In genomic region chr7:2066251-2066919, GRCh38 we compare ENCODE assay signal across 16 cellular contexts.
A peak's percentile ranks its signal among the peaks of the same experiment; 100 is the strongest.
DNase-seq lines count a peak whose midpoint lies in the region; ATAC-seq and TF ChIP-seq lines count a peak whose summit lies in the region.
"Had no signal": no experiment of that assay in that cellular context is flagged by ENCODE, and none has a peak within 500 bp of the region (broad histone marks: within the 10 kb centered on the region; RNA-seq: fewer than 3 reads in every experiment).

No MANE protein-coding gene starts in this region.

- CTCF ChIA-PET in activated CD8-positive, alpha-beta T cell treated with anti-CD3 and anti-CD28 coated beads for 36 hours (lab: Charles Lee), result interaction anchor here (1.3 kb wide), 1 partner anchor 22 kb away, joined by 3 read pairs; no protein-coding TSS in a partner anchor

- intact Hi-C loops in Right ventricle myocardium inferior (cut with DNase I), result no loop called here
- intact Hi-C loops in activated CD8-positive, alpha-beta T cell treated with anti-CD3 and anti-CD28 coated beads for 36 hours (cut with micrococcal nuclease), result no loop called here

- no peak overlapping the region for H2AFZ ChIP-seq in osteoblast (ENCODE audit: low read length)

- H3K4me3 ChIP-seq in right atrium auricular region (no peak overlapping the region), osteoblast (ENCODE audit: insufficient read depth, low read length) (no peak overlapping the region)
- H3K4me3 ChIP-seq: A549, suprapubic skin had no signal

- no peaks in the 10 kb centered on the region for H3K9me3 Mint-ChIP-seq in activated CD8-positive, alpha-beta T cell treated with anti-CD3 and anti-CD28 coated beads for 36 hours
- no peaks in the 10 kb centered on the region for H3K9me3 Mint-ChIP-seq in effector memory CD8-positive, alpha-beta T cell
- H3K9me3 Mint-ChIP-seq: dendritic cell treated with granulocyte-macrophage colony-stimulating factor and Interleukin-4, amounts not matched to agents 40 ng/mL and 50 ng/mL, for 4 days; neural crest cell had no signal

- ATAC-seq in Right ventricle myocardium inferior (peak; percentile 23), HG02642 (IDR thresholded peaks at IDR 0.05; ENCODE audit: poor library complexity, unreplicated experiment) (no peak)
- ATAC-seq in activated CD8-positive, alpha-beta T cell treated with anti-CD3 and anti-CD28 coated beads for 36 hours, result peak; percentile 82
- ATAC-seq in effector memory CD8-positive, alpha-beta T cell (replicated peaks), result peak; percentile 29
- peak; percentile 56 for ATAC-seq in stimulated activated naive CD8-positive, alpha-beta T cell treated with anti-CD3 and anti-CD28 coated beads, Interleukin-15, Interleukin-2, amounts not matched to agents 100 U/mL and 50 U/mL, for 24 hours
- ATAC-seq: A549 had no signal

- no peak overlapping the region for H3K4me2 ChIP-seq in osteoblast (ENCODE audit: insufficient read depth, low read length)
- H3K4me2 ChIP-seq: A549 had no signal

- no peaks in the 10 kb centered on the region for H3K9me3 ChIP-seq in right atrium auricular region
- H3K9me3 ChIP-seq in osteoblast (ENCODE audit: low read depth, low read length), result no peaks in the 10 kb centered on the region
- H3K9me3 ChIP-seq: A549, suprapubic skin had no signal

- H3K36me3 Mint-ChIP-seq in activated CD8-positive, alpha-beta T cell treated with anti-CD3 and anti-CD28 coated beads for 36 hours (ENCODE audit: low read depth), result no peaks in the 10 kb centered on the region
- H3K36me3 Mint-ChIP-seq in effector memory CD8-positive, alpha-beta T cell (ENCODE audit: insufficient read depth), result no peaks in the 10 kb centered on the region

- H3K27me3 Mint-ChIP-seq in activated CD8-positive, alpha-beta T cell treated with anti-CD3 and anti-CD28 coated beads for 36 hours, result no peaks in the 10 kb centered on the region
- H3K27me3 Mint-ChIP-seq in effector memory CD8-positive, alpha-beta T cell, result no peaks in the 10 kb centered on the region
- H3K27me3 Mint-ChIP-seq: dendritic cell treated with granulocyte-macrophage colony-stimulating factor and Interleukin-4, amounts not matched to agents 40 ng/mL and 50 ng/mL, for 4 days had no signal

- no peaks in the 10 kb centered on the region for H3K79me2 ChIP-seq in osteoblast (ENCODE audit: insufficient read depth, low read length)

- H4K20me1 ChIP-seq in osteoblast (ENCODE audit: insufficient read depth, low read length), result no peaks in the 10 kb centered on the region

- H3K27ac ChIP-seq in right atrium auricular region (no peak overlapping the region), osteoblast (ENCODE audit: low read depth, low read length) (no peak overlapping the region)
- H3K27ac ChIP-seq: A549, HL-60, suprapubic skin had no signal

- no peaks in the 10 kb centered on the region for H3K36me3 ChIP-seq in right atrium auricular region
- no peaks in the 10 kb centered on the region for H3K36me3 ChIP-seq in osteoblast (ENCODE audit: insufficient read depth, low read length)

- TF ChIP-seq CTCF in right atrium auricular region (IDR thresholded peaks at IDR 0.05) (no peak), osteoblast (IDR thresholded peaks at IDR 0.05; ENCODE audit: extremely low read depth, low read depth, low read length) (no peak)
- no peak for TF ChIP-seq CTCF in activated CD8-positive, alpha-beta T cell treated with anti-CD3 and anti-CD28 coated beads for 36 hours (IDR thresholded peaks at IDR 0.05)

- H3K27ac Mint-ChIP-seq in activated CD8-positive, alpha-beta T cell treated with anti-CD3 and anti-CD28 coated beads for 36 hours, result peak overlapping the region; percentile 86
- peak overlapping the region in 1 of 2 donors; percentile 8 for H3K27ac Mint-ChIP-seq in effector memory CD8-positive, alpha-beta T cell
- H3K27ac Mint-ChIP-seq: dendritic cell treated with granulocyte-macrophage colony-stimulating factor and Interleukin-4, amounts not matched to agents 40 ng/mL and 50 ng/mL, for 4 days had no signal

- POLR2A ChIA-PET in activated CD8-positive, alpha-beta T cell treated with anti-CD3 and anti-CD28 coated beads for 36 hours (lab: Charles Lee), result interaction anchor here (0.8 kb wide), 1 partner anchor 19 kb away, joined by 5 read pairs; no protein-coding TSS in a partner anchor

- peaks cover 26% of the 10 kb centered on the region for H3K4me1 Mint-ChIP-seq in activated CD8-positive, alpha-beta T cell treated with anti-CD3 and anti-CD28 coated beads for 36 hours (ENCODE audit: low read depth)
- H3K4me1 Mint-ChIP-seq in effector memory CD8-positive, alpha-beta T cell (ENCODE audit: low read depth in 2 of 2), result peaks cover 4 to 17% of the 10 kb centered on the region in 2 donors

- DNase-seq in Right ventricle myocardium inferior (ENCODE audit: missing footprints) (no peak), right atrium auricular region (ENCODE audit: low spot score) (no peak), SW480 (ENCODE audit: low spot score) (no peak), osteoblast (ENCODE audit: insufficient read length, low spot score, missing footprints) (no peak)
- peak; percentile 51 for DNase-seq in activated CD8-positive, alpha-beta T cell treated with anti-CD3 and anti-CD28 coated beads for 36 hours
- no peak for DNase-seq in effector memory CD8-positive, alpha-beta T cell
- peak; percentile 30 for DNase-seq in stimulated activated naive CD8-positive, alpha-beta T cell treated with anti-CD3 and anti-CD28 coated beads, Interleukin-15, Interleukin-2, amounts not matched to agents 100 U/mL and 50 U/mL, for 24 hours
- DNase-seq: EL, NCI-H1092, NCI-H526 treated with DMSO at 0.1 percent for 48 hours had no signal

- H3K4me1 ChIP-seq in right atrium auricular region (peaks cover 0 to 7% of the 10 kb centered on the region in 2 donors), osteoblast (ENCODE audit: insufficient read depth, low read length) (no peaks in the 10 kb centered on the region)

- H3K27me3 ChIP-seq in right atrium auricular region (no peaks in the 10 kb centered on the region), osteoblast (ENCODE audit: insufficient read depth, low read length) (no peaks in the 10 kb centered on the region)
- H3K27me3 ChIP-seq: suprapubic skin had no signal

- H3K4me3 Mint-ChIP-seq in activated CD8-positive, alpha-beta T cell treated with anti-CD3 and anti-CD28 coated beads for 36 hours, result peak overlapping the region; percentile 63
- no peak overlapping the region for H3K4me3 Mint-ChIP-seq in effector memory CD8-positive, alpha-beta T cell
- H3K4me3 Mint-ChIP-seq: dendritic cell treated with granulocyte-macrophage colony-stimulating factor and Interleukin-4, amounts not matched to agents 40 ng/mL and 50 ng/mL, for 4 days; neural crest cell had no signal

Comparison
In these comparisons a context has a peak if more than half of its experiments do, and no peak if none do; other contexts are left out.
1. DNase-seq: peak in activated CD8-positive, alpha-beta T cell treated with anti-CD3 and anti-CD28 coated beads for 36 hours (single experiment) and stimulated activated naive CD8-positive, alpha-beta T cell treated with anti-CD3 and anti-CD28 coated beads, Interleukin-15, Interleukin-2, amounts not matched to agents 100 U/mL and 50 U/mL, for 24 hours (single experiment); none in Right ventricle myocardium inferior (single experiment), right atrium auricular region (single experiment), effector memory CD8-positive, alpha-beta T cell (0 of 3), SW480 (single experiment) and osteoblast (single experiment).